ENCODE assay signal across 2 cellular contexts in the genomic region with DNA sequence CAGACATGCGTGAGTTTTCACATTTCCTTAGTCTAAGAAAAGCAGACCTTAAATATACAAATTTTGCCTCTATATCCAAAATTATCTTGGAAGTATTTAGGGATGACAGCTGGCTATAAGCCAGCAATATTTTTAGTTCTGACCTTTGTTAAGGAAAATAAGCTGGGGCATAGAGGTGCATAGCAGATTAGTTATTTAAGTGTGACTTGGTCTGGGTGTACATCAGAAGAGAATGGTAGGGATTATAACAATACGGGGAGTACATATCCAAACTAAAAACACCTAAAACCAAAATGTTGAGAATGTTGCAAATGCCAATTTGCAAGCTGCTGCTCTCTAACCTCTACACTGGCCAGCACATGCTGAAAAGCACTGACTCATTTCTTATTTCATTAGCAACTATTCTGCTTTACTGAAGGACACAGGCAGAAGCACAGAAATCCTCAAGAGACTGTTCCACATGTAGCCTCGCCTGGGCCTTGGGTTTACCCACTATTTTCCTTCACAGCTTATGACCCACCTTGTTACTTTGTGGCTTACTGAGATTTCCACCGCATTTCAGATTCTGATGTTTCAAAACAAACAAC.
A peak's percentile ranks its signal among the peaks of the same experiment; 100 is the strongest.
TF ChIP-seq lines count a peak whose summit lies in the region.

No MANE protein-coding gene starts in this region.

TF ChIP-seq in GM12891, 5 proteins besides CTCF, POLR2A, EP300 and RAD21:
- no peak for TF ChIP-seq PAX5 (IDR thresholded peaks at IDR 0.05; ENCODE audit: insufficient read depth, low read length, severe bottlenecking)
- TF ChIP-seq POLR2AphosphoS5 (IDR thresholded peaks at IDR 0.05; ENCODE audit: low read depth, low read length) = no peak
- no peak for TF ChIP-seq POU2F2 (IDR thresholded peaks at IDR 0.05; ENCODE audit: low read depth, low read length)
- TF ChIP-seq SPI1 (IDR thresholded peaks at IDR 0.05; ENCODE audit: low read depth, low read length) = no peak
- TF ChIP-seq TAF1 (IDR thresholded peaks at IDR 0.05; ENCODE audit: low read depth, low read length) = no peak

TF ChIP-seq in K562, 482 proteins besides CTCF, POLR2A, EP300 and RAD21:
- TF ChIP-seq, protein P1, sequence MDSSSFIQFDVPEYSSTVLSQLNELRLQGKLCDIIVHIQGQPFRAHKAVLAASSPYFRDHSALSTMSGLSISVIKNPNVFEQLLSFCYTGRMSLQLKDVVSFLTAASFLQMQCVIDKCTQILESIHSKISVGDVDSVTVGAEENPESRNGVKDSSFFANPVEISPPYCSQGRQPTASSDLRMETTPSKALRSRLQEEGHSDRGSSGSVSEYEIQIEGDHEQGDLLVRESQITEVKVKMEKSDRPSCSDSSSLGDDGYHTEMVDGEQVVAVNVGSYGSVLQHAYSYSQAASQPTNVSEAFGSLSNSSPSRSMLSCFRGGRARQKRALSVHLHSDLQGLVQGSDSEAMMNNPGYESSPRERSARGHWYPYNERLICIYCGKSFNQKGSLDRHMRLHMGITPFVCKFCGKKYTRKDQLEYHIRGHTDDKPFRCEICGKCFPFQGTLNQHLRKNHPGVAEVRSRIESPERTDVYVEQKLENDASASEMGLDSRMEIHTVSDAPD (CRISPR knock-in tag; IDR thresholded peaks at IDR 0.05) = no peak
- TF ChIP-seq NCOA6 (IDR thresholded peaks at IDR 0.05) (no peak), YBX1 (IDR thresholded peaks at IDR 0.05) (no peak), NFIC (IDR thresholded peaks at IDR 0.05) (peak; percentile 32; the same call in 1 of the 2 replicates)
